Comparison of ENCODE assay signal across 1 cellular context in genomic region chr5:73623929-73624404, GRCh38.
TF ChIP-seq lines count a peak whose summit lies in the region.

No MANE protein-coding gene starts in this region.

TF ChIP-seq in HepG2, 621 proteins besides CTCF, POLR2A, EP300 and RAD21 (continued from another document and continues in another):
- no peak for TF ChIP-seq PAX8 (CRISPR knock-in tag; IDR thresholded peaks at IDR 0.05; ENCODE audit: borderline replicate concordance)
- TF ChIP-seq ZNF329 (CRISPR knock-in tag; IDR thresholded peaks at IDR 0.05; ENCODE audit: low read depth): no peak
- TF ChIP-seq CEBPG (CRISPR knock-in tag; IDR thresholded peaks at IDR 0.05): peak; percentile 86
- TF ChIP-seq ZKSCAN1 (IDR thresholded peaks at IDR 0.05; ENCODE audit: low read length): no peak
- no peak for TF ChIP-seq CC2D1A (CRISPR knock-in tag; IDR thresholded peaks at IDR 0.05)
- peak; percentile 39 for TF ChIP-seq THAP11 (CRISPR knock-in tag; IDR thresholded peaks at IDR 0.05)
- TF ChIP-seq PLSCR1 (CRISPR knock-in tag; IDR thresholded peaks at IDR 0.05; ENCODE audit: borderline replicate concordance): no peak
- TF ChIP-seq ZBTB25 (CRISPR knock-in tag; IDR thresholded peaks at IDR 0.05): peak; percentile 64; the same call in 1 of the 2 replicates
- no peak for TF ChIP-seq HOXA9 (CRISPR knock-in tag; IDR thresholded peaks at IDR 0.05; ENCODE audit: borderline replicate concordance)
- TF ChIP-seq EEA1 (CRISPR knock-in tag; IDR thresholded peaks at IDR 0.05; ENCODE audit: borderline replicate concordance): no peak
- TF ChIP-seq MLX (CRISPR knock-in tag; IDR thresholded peaks at IDR 0.05): peak; percentile 77
- TF ChIP-seq ZNF251 (CRISPR knock-in tag; IDR thresholded peaks at IDR 0.05): no peak
- no peak for TF ChIP-seq ZNF598 (CRISPR knock-in tag; IDR thresholded peaks at IDR 0.05; ENCODE audit: borderline replicate concordance)
- TF ChIP-seq CREM (IDR thresholded peaks at IDR 0.05): peak; percentile 97
- no peak for TF ChIP-seq CREM (CRISPR knock-in tag; IDR thresholded peaks at IDR 0.05)
- TF ChIP-seq RXRA (CRISPR knock-in tag; IDR thresholded peaks at IDR 0.05): peak; percentile 91; the same call in 1 of the 2 replicates
- no peak for TF ChIP-seq SNRNP70 (IDR thresholded peaks at IDR 0.05; ENCODE audit: low read depth, low read length)
- no peak for TF ChIP-seq CSRNP1 (CRISPR knock-in tag; IDR thresholded peaks at IDR 0.05)
- no peak for TF ChIP-seq MXD3 (CRISPR knock-in tag; IDR thresholded peaks at IDR 0.05)
- TF ChIP-seq TFDP2 (CRISPR knock-in tag; IDR thresholded peaks at IDR 0.05): peak; percentile 45; the same call in 1 of the 2 replicates
- peak; percentile 47; the same call in 1 of the 2 replicates for TF ChIP-seq NR2C2 (CRISPR knock-in tag; IDR thresholded peaks at IDR 0.05; ENCODE audit: borderline replicate concordance)
- no peak for TF ChIP-seq ZNF720 (CRISPR knock-in tag; IDR thresholded peaks at IDR 0.05)
- TF ChIP-seq IKZF4 (CRISPR knock-in tag; IDR thresholded peaks at IDR 0.05; ENCODE audit: borderline replicate concordance, low read depth, not compliant biosample characterization): no peak
- TF ChIP-seq IKZF5 (CRISPR knock-in tag; IDR thresholded peaks at IDR 0.05): peak; percentile 95
- TF ChIP-seq SNAPC5 (CRISPR knock-in tag; IDR thresholded peaks at IDR 0.05; ENCODE audit: borderline replicate concordance): no peak
- no peak for TF ChIP-seq ZNF235 (CRISPR knock-in tag; IDR thresholded peaks at IDR 0.05; ENCODE audit: borderline replicate concordance)
- TF ChIP-seq ZMYM4 (CRISPR knock-in tag; IDR thresholded peaks at IDR 0.05): peak; percentile 82
- peak; percentile 67; the same call in 1 of the 2 replicates for TF ChIP-seq ZNF12 (CRISPR knock-in tag; IDR thresholded peaks at IDR 0.05)
- no peak for TF ChIP-seq ZNF597 (CRISPR knock-in tag; IDR thresholded peaks at IDR 0.05)
- TF ChIP-seq ISX (CRISPR knock-in tag; conservative IDR thresholded peaks at IDR 0.05): no peak
- no peak for TF ChIP-seq SCMH1 (CRISPR knock-in tag; IDR thresholded peaks at IDR 0.05; ENCODE audit: borderline replicate concordance)
- TF ChIP-seq ZNF343 (CRISPR knock-in tag; IDR thresholded peaks at IDR 0.05): no peak
- TF ChIP-seq SRF (IDR thresholded peaks at IDR 0.05; ENCODE audit: low read depth, low read length): no peak
- no peak for TF ChIP-seq ZNF431 (CRISPR knock-in tag; IDR thresholded peaks at IDR 0.05; ENCODE audit: borderline replicate concordance, low read depth)
- no peak for TF ChIP-seq ZNF432 (CRISPR knock-in tag; IDR thresholded peaks at IDR 0.05; ENCODE audit: borderline replicate concordance)
- TF ChIP-seq SAP130 (CRISPR knock-in tag; IDR thresholded peaks at IDR 0.05; ENCODE audit: low read depth): peak; percentile 92
- no peak for TF ChIP-seq ZKSCAN5 (CRISPR knock-in tag; IDR thresholded peaks at IDR 0.05)
- 0 out of 2 replicates have a peak, but pooled peaks have one; percentile 38 for TF ChIP-seq ZBTB37 (CRISPR knock-in tag; IDR thresholded peaks at IDR 0.05)
- TF ChIP-seq ZNF749 (CRISPR knock-in tag; IDR thresholded peaks at IDR 0.05; ENCODE audit: borderline replicate concordance): no peak; the same call in 1 of the 2 replicates
- peak; percentile 52; the same call in 1 of the 2 replicates for TF ChIP-seq ZNF788 (CRISPR knock-in tag; IDR thresholded peaks at IDR 0.05; ENCODE audit: borderline replicate concordance)
- peak; percentile 78; the same call in 1 of the 2 replicates for TF ChIP-seq RELA (CRISPR knock-in tag; IDR thresholded peaks at IDR 0.05)
- TF ChIP-seq AHDC1 (CRISPR knock-in tag; IDR thresholded peaks at IDR 0.05; ENCODE audit: borderline replicate concordance): peak; percentile 97
- no peak for TF ChIP-seq ZBTB8A (CRISPR knock-in tag; IDR thresholded peaks at IDR 0.05; ENCODE audit: borderline replicate concordance, low read depth)
- TF ChIP-seq ZBTB26 (CRISPR knock-in tag; IDR thresholded peaks at IDR 0.05; ENCODE audit: borderline replicate concordance): no peak; the same call in 1 of the 2 replicates
- TF ChIP-seq ZNF292 (CRISPR knock-in tag; IDR thresholded peaks at IDR 0.05; ENCODE audit: borderline replicate concordance, low read depth): peak; percentile 55; the same call in 1 of the 2 replicates
- TF ChIP-seq MEIS2 (CRISPR knock-in tag; IDR thresholded peaks at IDR 0.05): peak; percentile 89
- peak; percentile 98 for TF ChIP-seq GATAD2A (CRISPR knock-in tag; IDR thresholded peaks at IDR 0.05)
- TF ChIP-seq ZNF619 (CRISPR knock-in tag; IDR thresholded peaks at IDR 0.05): no peak
- no peak for TF ChIP-seq ZNF354B (CRISPR knock-in tag; IDR thresholded peaks at IDR 0.05)
- peak; percentile 92; the same call in 1 of the 2 replicates for TF ChIP-seq GATA4 (IDR thresholded peaks at IDR 0.05; ENCODE audit: borderline replicate concordance, low read depth)
- peak; percentile 88; the same call in 1 of the 2 replicates for TF ChIP-seq ZBTB20 (CRISPR knock-in tag; IDR thresholded peaks at IDR 0.05; ENCODE audit: borderline replicate concordance, low read depth)
- peak; percentile 98 for TF ChIP-seq MEF2D (CRISPR knock-in tag; IDR thresholded peaks at IDR 0.05)
